1 cellular context compared by ENCODE assay signal in the genomic region with DNA sequence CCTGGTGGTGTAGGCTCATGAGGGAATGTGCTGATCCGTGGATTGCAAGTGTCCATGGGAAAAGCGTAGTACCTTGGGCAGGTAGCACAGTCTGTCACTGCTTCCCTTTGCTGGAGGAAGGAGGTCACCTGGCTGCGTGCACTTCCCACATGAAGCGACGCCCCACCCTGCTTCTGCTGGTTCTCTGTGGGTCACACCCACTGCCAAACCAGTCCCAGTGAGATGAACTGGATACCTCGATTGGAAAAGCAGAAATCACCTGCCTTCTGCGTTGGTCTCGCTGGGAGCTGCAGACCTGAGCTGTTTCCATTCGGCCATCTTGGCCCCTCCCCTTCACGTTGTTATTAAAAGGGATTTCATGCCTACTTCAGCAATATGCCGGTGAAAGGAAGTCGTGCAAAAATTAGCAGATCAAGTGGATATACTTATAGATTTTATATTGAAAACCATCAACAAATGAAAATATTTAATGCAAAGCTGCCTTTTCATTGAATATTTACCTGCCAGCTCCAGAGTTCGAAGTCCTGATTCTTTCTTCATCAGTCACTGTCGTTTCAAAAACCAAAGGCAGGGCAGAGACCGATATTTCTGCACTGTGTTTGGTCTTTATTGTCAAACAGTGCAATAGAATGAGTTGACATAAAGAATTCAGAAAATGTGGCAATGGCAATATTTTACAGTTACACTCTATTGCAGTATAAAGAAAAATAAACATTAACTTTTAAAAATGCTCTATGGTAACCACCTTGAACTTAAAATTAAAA.
TF ChIP-seq lines count a peak whose summit lies in the region.

No MANE protein-coding gene starts in this region.

TF ChIP-seq in HepG2, 621 proteins besides CTCF, POLR2A, EP300 and RAD21 (continued from another document and continues in another):
- TF ChIP-seq, protein P1, sequence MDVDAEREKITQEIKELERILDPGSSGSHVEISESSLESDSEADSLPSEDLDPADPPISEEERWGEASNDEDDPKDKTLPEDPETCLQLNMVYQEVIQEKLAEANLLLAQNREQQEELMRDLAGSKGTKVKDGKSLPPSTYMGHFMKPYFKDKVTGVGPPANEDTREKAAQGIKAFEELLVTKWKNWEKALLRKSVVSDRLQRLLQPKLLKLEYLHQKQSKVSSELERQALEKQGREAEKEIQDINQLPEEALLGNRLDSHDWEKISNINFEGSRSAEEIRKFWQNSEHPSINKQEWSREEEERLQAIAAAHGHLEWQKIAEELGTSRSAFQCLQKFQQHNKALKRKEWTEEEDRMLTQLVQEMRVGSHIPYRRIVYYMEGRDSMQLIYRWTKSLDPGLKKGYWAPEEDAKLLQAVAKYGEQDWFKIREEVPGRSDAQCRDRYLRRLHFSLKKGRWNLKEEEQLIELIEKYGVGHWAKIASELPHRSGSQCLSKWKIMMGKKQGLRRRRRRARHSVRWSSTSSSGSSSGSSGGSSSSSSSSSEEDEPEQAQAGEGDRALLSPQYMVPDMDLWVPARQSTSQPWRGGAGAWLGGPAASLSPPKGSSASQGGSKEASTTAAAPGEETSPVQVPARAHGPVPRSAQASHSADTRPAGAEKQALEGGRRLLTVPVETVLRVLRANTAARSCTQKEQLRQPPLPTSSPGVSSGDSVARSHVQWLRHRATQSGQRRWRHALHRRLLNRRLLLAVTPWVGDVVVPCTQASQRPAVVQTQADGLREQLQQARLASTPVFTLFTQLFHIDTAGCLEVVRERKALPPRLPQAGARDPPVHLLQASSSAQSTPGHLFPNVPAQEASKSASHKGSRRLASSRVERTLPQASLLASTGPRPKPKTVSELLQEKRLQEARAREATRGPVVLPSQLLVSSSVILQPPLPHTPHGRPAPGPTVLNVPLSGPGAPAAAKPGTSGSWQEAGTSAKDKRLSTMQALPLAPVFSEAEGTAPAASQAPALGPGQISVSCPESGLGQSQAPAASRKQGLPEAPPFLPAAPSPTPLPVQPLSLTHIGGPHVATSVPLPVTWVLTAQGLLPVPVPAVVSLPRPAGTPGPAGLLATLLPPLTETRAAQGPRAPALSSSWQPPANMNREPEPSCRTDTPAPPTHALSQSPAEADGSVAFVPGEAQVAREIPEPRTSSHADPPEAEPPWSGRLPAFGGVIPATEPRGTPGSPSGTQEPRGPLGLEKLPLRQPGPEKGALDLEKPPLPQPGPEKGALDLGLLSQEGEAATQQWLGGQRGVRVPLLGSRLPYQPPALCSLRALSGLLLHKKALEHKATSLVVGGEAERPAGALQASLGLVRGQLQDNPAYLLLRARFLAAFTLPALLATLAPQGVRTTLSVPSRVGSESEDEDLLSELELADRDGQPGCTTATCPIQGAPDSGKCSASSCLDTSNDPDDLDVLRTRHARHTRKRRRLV (CRISPR knock-in tag; IDR thresholded peaks at IDR 0.05): no peak
- TF ChIP-seq SRF (IDR thresholded peaks at IDR 0.05; ENCODE audit: low read depth, low read length) (no peak), SIX4 (CRISPR knock-in tag; IDR thresholded peaks at IDR 0.05) (no peak), TCF7L2 (IDR thresholded peaks at IDR 0.05; ENCODE audit: low read depth, low read length) (no peak), ZNF333 (CRISPR knock-in tag; IDR thresholded peaks at IDR 0.05; ENCODE audit: borderline replicate concordance) (no peak), ZNF766 (CRISPR knock-in tag; IDR thresholded peaks at IDR 0.05; ENCODE audit: borderline replicate concordance) (no peak), ZNF230 (CRISPR knock-in tag; IDR thresholded peaks at IDR 0.05) (no peak), HDAC6 (IDR thresholded peaks at IDR 0.05; ENCODE audit: low read depth, low read length) (no peak), MXI1 (IDR thresholded peaks at IDR 0.05; ENCODE audit: borderline replicate concordance, low read depth, low read length) (no peak), ZSCAN22 (CRISPR knock-in tag; IDR thresholded peaks at IDR 0.05) (no peak), ZNF138 (CRISPR knock-in tag; IDR thresholded peaks at IDR 0.05; ENCODE audit: low read depth) (no peak), HDAC2 (CRISPR knock-in tag; IDR thresholded peaks at IDR 0.05) (0 out of 2 replicates have a peak, but pooled peaks have one; percentile 24), NFYB (CRISPR knock-in tag; IDR thresholded peaks at IDR 0.05) (no peak), NCOR1 (IDR thresholded peaks at IDR 0.05; ENCODE audit: borderline replicate concordance, low read length) (peak; percentile 73; the same call in 1 of the 2 replicates), SIN3A (IDR thresholded peaks at IDR 0.05; ENCODE audit: borderline replicate concordance, low read depth, low read length) (no peak), CHCHD3 (CRISPR knock-in tag; IDR thresholded peaks at IDR 0.05) (no peak), CEBPG (CRISPR knock-in tag; IDR thresholded peaks at IDR 0.05) (peak; percentile 69), HNF4G (IDR thresholded peaks at IDR 0.05; ENCODE audit: borderline replicate concordance, low read depth, low read length) (peak; percentile 68), HNF4G (CRISPR knock-in tag; IDR thresholded peaks at IDR 0.05; ENCODE audit: borderline replicate concordance, low read depth) (no peak), ZSCAN20 (CRISPR knock-in tag; IDR thresholded peaks at IDR 0.05; ENCODE audit: borderline replicate concordance) (no peak), MLLT10 (CRISPR knock-in tag; IDR thresholded peaks at IDR 0.05) (no peak), SOX5 (CRISPR knock-in tag; IDR thresholded peaks at IDR 0.05; ENCODE audit: borderline replicate concordance) (peak; percentile 53; the same call in 1 of the 2 replicates), ZFP1 (CRISPR knock-in tag; IDR thresholded peaks at IDR 0.05) (no peak), ZNF678 (CRISPR knock-in tag; IDR thresholded peaks at IDR 0.05) (no peak), CBX2 (IDR thresholded peaks at IDR 0.05; ENCODE audit: low read depth, low read length) (no peak), CBX2 (CRISPR knock-in tag; IDR thresholded peaks at IDR 0.05; ENCODE audit: low read depth) (no peak), ZNF17 (CRISPR knock-in tag; IDR thresholded peaks at IDR 0.05) (no peak), HHEX (CRISPR knock-in tag; IDR thresholded peaks at IDR 0.05) (no peak), SP4 (CRISPR knock-in tag; IDR thresholded peaks at IDR 0.05) (no peak), KAT8 (CRISPR knock-in tag; IDR thresholded peaks at IDR 0.05) (no peak), ATF7 (IDR thresholded peaks at IDR 0.05) (no peak), ATF7 (CRISPR knock-in tag; IDR thresholded peaks at IDR 0.05) (no peak), KMT2A (CRISPR knock-in tag; IDR thresholded peaks at IDR 0.05) (no peak), YY1 (IDR thresholded peaks at IDR 0.05; ENCODE audit: insufficient read depth, insufficient replicate concordance, low read depth, low read length) (peak; percentile 47), SMARCE1 (IDR thresholded peaks at IDR 0.05; ENCODE audit: borderline replicate concordance) (no peak), CREM (IDR thresholded peaks at IDR 0.05) (0 out of 2 replicates have a peak, but pooled peaks have one; percentile 27), CREM (CRISPR knock-in tag; IDR thresholded peaks at IDR 0.05) (no peak), RARA (CRISPR knock-in tag; IDR thresholded peaks at IDR 0.05) (peak; percentile 26; the same call in 1 of the 2 replicates), FOXJ3 (CRISPR knock-in tag; IDR thresholded peaks at IDR 0.05; ENCODE audit: borderline replicate concordance) (peak; percentile 74; the same call in 1 of the 2 replicates)
- TF ChIP-seq, protein P2, sequence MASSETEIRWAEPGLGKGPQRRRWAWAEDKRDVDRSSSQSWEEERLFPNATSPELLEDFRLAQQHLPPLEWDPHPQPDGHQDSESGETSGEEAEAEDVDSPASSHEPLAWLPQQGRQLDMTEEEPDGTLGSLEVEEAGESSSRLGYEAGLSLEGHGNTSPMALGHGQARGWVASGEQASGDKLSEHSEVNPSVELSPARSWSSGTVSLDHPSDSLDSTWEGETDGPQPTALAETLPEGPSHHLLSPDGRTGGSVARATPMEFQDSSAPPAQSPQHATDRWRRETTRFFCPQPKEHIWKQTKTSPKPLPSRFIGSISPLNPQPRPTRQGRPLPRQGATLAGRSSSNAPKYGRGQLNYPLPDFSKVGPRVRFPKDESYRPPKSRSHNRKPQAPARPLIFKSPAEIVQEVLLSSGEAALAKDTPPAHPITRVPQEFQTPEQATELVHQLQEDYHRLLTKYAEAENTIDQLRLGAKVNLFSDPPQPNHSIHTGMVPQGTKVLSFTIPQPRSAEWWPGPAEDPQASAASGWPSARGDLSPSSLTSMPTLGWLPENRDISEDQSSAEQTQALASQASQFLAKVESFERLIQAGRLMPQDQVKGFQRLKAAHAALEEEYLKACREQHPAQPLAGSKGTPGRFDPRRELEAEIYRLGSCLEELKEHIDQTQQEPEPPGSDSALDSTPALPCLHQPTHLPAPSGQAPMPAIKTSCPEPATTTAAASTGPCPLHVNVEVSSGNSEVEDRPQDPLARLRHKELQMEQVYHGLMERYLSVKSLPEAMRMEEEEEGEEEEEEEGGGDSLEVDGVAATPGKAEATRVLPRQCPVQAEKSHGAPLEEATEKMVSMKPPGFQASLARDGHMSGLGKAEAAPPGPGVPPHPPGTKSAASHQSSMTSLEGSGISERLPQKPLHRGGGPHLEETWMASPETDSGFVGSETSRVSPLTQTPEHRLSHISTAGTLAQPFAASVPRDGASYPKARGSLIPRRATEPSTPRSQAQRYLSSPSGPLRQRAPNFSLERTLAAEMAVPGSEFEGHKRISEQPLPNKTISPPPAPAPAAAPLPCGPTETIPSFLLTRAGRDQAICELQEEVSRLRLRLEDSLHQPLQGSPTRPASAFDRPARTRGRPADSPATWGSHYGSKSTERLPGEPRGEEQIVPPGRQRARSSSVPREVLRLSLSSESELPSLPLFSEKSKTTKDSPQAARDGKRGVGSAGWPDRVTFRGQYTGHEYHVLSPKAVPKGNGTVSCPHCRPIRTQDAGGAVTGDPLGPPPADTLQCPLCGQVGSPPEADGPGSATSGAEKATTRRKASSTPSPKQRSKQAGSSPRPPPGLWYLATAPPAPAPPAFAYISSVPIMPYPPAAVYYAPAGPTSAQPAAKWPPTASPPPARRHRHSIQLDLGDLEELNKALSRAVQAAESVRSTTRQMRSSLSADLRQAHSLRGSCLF (CRISPR knock-in tag; IDR thresholded peaks at IDR 0.05; ENCODE audit: borderline replicate concordance): no peak
- TF ChIP-seq, protein P3, sequence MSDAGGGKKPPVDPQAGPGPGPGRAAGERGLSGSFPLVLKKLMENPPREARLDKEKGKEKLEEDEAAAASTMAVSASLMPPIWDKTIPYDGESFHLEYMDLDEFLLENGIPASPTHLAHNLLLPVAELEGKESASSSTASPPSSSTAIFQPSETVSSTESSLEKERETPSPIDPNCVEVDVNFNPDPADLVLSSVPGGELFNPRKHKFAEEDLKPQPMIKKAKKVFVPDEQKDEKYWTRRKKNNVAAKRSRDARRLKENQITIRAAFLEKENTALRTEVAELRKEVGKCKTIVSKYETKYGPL (CRISPR knock-in tag; IDR thresholded peaks at IDR 0.05): no peak
- TF ChIP-seq, protein P4, sequence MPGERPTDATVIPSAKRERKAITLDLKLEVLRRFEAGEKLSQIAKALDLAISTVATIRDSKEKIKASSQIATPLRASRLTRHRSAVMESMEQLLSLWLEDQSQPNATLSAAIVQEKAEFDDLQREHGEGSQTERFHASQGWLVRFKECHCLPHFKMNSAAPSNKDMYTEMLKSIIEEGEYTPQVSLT (CRISPR knock-in tag; IDR thresholded peaks at IDR 0.05; ENCODE audit: borderline replicate concordance, low read depth): no peak
- TF ChIP-seq, protein P5, sequence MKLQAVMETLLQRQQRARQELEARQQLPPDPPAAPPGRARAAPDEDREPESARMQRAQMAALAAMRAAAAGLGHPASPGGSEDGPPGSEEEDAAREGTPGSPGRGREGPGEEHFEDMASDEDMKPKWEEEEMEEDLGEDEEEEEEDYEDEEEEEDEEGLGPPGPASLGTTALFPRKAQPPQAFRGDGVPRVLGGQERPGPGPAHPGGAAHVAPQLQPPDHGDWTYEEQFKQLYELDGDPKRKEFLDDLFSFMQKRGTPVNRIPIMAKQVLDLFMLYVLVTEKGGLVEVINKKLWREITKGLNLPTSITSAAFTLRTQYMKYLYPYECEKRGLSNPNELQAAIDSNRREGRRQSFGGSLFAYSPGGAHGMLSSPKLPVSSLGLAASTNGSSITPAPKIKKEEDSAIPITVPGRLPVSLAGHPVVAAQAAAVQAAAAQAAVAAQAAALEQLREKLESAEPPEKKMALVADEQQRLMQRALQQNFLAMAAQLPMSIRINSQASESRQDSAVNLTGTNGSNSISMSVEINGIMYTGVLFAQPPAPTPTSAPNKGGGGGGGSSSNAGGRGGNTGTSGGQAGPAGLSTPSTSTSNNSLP (IDR thresholded peaks at IDR 0.05; ENCODE audit: low read depth, low read length): peak; percentile 82
- TF ChIP-seq, protein P6, sequence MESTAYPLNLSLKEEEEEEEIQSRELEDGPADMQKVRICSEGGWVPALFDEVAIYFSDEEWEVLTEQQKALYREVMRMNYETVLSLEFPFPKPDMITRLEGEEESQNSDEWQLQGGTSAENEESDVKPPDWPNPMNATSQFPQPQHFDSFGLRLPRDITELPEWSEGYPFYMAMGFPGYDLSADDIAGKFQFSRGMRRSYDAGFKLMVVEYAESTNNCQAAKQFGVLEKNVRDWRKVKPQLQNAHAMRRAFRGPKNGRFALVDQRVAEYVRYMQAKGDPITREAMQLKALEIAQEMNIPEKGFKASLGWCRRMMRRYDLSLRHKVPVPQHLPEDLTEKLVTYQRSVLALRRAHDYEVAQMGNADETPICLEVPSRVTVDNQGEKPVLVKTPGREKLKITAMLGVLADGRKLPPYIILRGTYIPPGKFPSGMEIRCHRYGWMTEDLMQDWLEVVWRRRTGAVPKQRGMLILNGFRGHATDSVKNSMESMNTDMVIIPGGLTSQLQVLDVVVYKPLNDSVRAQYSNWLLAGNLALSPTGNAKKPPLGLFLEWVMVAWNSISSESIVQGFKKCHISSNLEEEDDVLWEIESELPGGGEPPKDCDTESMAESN (CRISPR knock-in tag; conservative IDR thresholded peaks at IDR 0.05): no peak
- TF ChIP-seq, protein P7, sequence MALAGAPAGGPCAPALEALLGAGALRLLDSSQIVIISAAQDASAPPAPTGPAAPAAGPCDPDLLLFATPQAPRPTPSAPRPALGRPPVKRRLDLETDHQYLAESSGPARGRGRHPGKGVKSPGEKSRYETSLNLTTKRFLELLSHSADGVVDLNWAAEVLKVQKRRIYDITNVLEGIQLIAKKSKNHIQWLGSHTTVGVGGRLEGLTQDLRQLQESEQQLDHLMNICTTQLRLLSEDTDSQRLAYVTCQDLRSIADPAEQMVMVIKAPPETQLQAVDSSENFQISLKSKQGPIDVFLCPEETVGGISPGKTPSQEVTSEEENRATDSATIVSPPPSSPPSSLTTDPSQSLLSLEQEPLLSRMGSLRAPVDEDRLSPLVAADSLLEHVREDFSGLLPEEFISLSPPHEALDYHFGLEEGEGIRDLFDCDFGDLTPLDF (CRISPR knock-in tag; IDR thresholded peaks at IDR 0.05): no peak
- TF ChIP-seq, protein P8, sequence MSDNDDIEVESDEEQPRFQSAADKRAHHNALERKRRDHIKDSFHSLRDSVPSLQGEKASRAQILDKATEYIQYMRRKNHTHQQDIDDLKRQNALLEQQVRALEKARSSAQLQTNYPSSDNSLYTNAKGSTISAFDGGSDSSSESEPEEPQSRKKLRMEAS (IDR thresholded peaks at IDR 0.05): no peak
- TF ChIP-seq, protein P9, sequence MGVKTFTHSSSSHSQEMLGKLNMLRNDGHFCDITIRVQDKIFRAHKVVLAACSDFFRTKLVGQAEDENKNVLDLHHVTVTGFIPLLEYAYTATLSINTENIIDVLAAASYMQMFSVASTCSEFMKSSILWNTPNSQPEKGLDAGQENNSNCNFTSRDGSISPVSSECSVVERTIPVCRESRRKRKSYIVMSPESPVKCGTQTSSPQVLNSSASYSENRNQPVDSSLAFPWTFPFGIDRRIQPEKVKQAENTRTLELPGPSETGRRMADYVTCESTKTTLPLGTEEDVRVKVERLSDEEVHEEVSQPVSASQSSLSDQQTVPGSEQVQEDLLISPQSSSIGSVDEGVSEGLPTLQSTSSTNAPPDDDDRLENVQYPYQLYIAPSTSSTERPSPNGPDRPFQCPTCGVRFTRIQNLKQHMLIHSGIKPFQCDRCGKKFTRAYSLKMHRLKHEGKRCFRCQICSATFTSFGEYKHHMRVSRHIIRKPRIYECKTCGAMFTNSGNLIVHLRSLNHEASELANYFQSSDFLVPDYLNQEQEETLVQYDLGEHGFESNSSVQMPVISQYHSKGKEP (CRISPR knock-in tag; IDR thresholded peaks at IDR 0.05): no peak
